ENCODE assay signal across 1 cellular context in genomic region chr17:81700353-81701287, GRCh38.
TF ChIP-seq lines count a peak whose summit lies in the region.

No MANE protein-coding gene starts in this region.

TF ChIP-seq in HepG2, 621 proteins besides CTCF, POLR2A, EP300 and RAD21 (continued from another document):
- TF ChIP-seq PHF5A (CRISPR knock-in tag; IDR thresholded peaks at IDR 0.05; ENCODE audit: low read depth, unreplicated experiment) (no peak), HNRNPUL1 (IDR thresholded peaks at IDR 0.05; ENCODE audit: low read depth, low read length) (no peak), CREBL2 (CRISPR knock-in tag; IDR thresholded peaks at IDR 0.05; ENCODE audit: borderline replicate concordance) (no peak), KAT8 (CRISPR knock-in tag; IDR thresholded peaks at IDR 0.05) (no peak), SNRNP70 (IDR thresholded peaks at IDR 0.05; ENCODE audit: low read depth, low read length) (no peak), TFAP4 (IDR thresholded peaks at IDR 0.05; ENCODE audit: borderline replicate concordance, low read depth) (no peak), RBM22 (optimal IDR thresholded peaks at IDR 0.05; ENCODE audit: low read length) (peak; percentile 88), AGO1 (IDR thresholded peaks at IDR 0.05; ENCODE audit: low read depth, low read length, poor library complexity, severe bottlenecking) (peak; percentile 84), ZNF639 (CRISPR knock-in tag; conservative IDR thresholded peaks at IDR 0.05) (0 out of 2 replicates have a peak, but pooled peaks have one; percentile 3), GATA4 (IDR thresholded peaks at IDR 0.05; ENCODE audit: borderline replicate concordance, low read depth) (no peak), PCBP2 (optimal IDR thresholded peaks at IDR 0.05; ENCODE audit: low read depth, low read length, poor library complexity, severe bottlenecking) (no peak), TFDP1 (CRISPR knock-in tag; IDR thresholded peaks at IDR 0.05; ENCODE audit: borderline replicate concordance) (no peak), ZFP41 (CRISPR knock-in tag; IDR thresholded peaks at IDR 0.05; ENCODE audit: borderline replicate concordance) (no peak), ZNF784 (CRISPR knock-in tag; IDR thresholded peaks at IDR 0.05; ENCODE audit: borderline replicate concordance) (no peak), ZNF280D (CRISPR knock-in tag; IDR thresholded peaks at IDR 0.05) (no peak), MXD3 (CRISPR knock-in tag; IDR thresholded peaks at IDR 0.05) (0 out of 2 replicates have a peak, but pooled peaks have one; percentile 21), MEF2D (CRISPR knock-in tag; IDR thresholded peaks at IDR 0.05) (no peak), REL (CRISPR knock-in tag; conservative IDR thresholded peaks at IDR 0.05) (no peak), MAX (IDR thresholded peaks at IDR 0.05) (peak; percentile 28; the same call in 1 of the 2 replicates), ZNF629 (CRISPR knock-in tag; conservative IDR thresholded peaks at IDR 0.05) (0 out of 2 replicates have a peak, but pooled peaks have one; percentile 16), POLR2G (IDR thresholded peaks at IDR 0.05; ENCODE audit: low read depth, low read length) (peak; percentile 39), ZNF253 (CRISPR knock-in tag; IDR thresholded peaks at IDR 0.05; ENCODE audit: borderline replicate concordance) (no peak), HNRNPL (IDR thresholded peaks at IDR 0.05; ENCODE audit: low read depth, low read length) (peak; percentile 63; the same call in 1 of the 2 replicates)
- TF ChIP-seq, protein P1, sequence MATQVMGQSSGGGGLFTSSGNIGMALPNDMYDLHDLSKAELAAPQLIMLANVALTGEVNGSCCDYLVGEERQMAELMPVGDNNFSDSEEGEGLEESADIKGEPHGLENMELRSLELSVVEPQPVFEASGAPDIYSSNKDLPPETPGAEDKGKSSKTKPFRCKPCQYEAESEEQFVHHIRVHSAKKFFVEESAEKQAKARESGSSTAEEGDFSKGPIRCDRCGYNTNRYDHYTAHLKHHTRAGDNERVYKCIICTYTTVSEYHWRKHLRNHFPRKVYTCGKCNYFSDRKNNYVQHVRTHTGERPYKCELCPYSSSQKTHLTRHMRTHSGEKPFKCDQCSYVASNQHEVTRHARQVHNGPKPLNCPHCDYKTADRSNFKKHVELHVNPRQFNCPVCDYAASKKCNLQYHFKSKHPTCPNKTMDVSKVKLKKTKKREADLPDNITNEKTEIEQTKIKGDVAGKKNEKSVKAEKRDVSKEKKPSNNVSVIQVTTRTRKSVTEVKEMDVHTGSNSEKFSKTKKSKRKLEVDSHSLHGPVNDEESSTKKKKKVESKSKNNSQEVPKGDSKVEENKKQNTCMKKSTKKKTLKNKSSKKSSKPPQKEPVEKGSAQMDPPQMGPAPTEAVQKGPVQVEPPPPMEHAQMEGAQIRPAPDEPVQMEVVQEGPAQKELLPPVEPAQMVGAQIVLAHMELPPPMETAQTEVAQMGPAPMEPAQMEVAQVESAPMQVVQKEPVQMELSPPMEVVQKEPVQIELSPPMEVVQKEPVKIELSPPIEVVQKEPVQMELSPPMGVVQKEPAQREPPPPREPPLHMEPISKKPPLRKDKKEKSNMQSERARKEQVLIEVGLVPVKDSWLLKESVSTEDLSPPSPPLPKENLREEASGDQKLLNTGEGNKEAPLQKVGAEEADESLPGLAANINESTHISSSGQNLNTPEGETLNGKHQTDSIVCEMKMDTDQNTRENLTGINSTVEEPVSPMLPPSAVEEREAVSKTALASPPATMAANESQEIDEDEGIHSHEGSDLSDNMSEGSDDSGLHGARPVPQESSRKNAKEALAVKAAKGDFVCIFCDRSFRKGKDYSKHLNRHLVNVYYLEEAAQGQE (IDR thresholded peaks at IDR 0.05; ENCODE audit: borderline replicate concordance in 1 of 2, low read depth in 1 of 2, low read length in 2 of 2), result no peak
- TF ChIP-seq, protein P2, sequence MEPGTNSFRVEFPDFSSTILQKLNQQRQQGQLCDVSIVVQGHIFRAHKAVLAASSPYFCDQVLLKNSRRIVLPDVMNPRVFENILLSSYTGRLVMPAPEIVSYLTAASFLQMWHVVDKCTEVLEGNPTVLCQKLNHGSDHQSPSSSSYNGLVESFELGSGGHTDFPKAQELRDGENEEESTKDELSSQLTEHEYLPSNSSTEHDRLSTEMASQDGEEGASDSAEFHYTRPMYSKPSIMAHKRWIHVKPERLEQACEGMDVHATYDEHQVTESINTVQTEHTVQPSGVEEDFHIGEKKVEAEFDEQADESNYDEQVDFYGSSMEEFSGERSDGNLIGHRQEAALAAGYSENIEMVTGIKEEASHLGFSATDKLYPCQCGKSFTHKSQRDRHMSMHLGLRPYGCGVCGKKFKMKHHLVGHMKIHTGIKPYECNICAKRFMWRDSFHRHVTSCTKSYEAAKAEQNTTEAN (CRISPR knock-in tag; conservative IDR thresholded peaks at IDR 0.05), result no peak
